Comparison of ENCODE assay signal across 9 cellular contexts in genomic region chr7:104552102-104552501, GRCh38.
DNase-seq lines count a peak whose midpoint lies in the region; ATAC-seq, FAIRE-seq and TF ChIP-seq lines count a peak whose summit lies in the region.
"Had no signal": no experiment of that assay in that cellular context is flagged by ENCODE, and none has a peak within 500 bp of the region (broad histone marks: within the 10 kb centered on the region; RNA-seq: fewer than 3 reads in every experiment).

No MANE protein-coding gene starts in this region.

- 4% methylated on average over 4 of the region's 4 CpGs for WGBS in GM12878 (ENCODE audit: insufficient coverage, insufficient replicate concordance, low lambda C conversion rate, missing lambda C conversion rate)
- WGBS in lung, 2 donors: 5 to 10% methylated on average over 4 of the region's 4 CpGs

- ATAC-seq in GM12878 (0 out of 3 replicates have a peak, but pooled peaks have one; percentile 45), lung (ENCODE audit: insufficient read depth, low FRiP score) (no peak), GM18907 (IDR thresholded peaks at IDR 0.05; ENCODE audit: unreplicated experiment) (no peak), GM21619 (IDR thresholded peaks at IDR 0.05; ENCODE audit: unreplicated experiment) (no peak), HG03097 (IDR thresholded peaks at IDR 0.05; ENCODE audit: low FRiP score, unreplicated experiment) (no peak)

- H3K27me3 ChIP-seq in GM12878 (replicated peaks in 1 of 2; ENCODE audit: control insufficient read depth in 2 of 2, insufficient read depth in 2 of 2, low read length in 1 of 2): no peaks in the 10 kb centered on the region
- H3K27me3 ChIP-seq in lung (ENCODE audit: control insufficient read depth, insufficient read depth): no peaks in the 10 kb centered on the region

- H3K27ac Mint-ChIP-seq in activated T-helper 1 cell treated with anti-CD3 and anti-CD28 coated beads, Interleukin-12 subunit alpha, Interleukin-12 subunit beta, Interleukin-2, Interleukin-4 antibody, amounts not matched to agents 30 ng/mL and 10 ng/mL and 1 ng/mL, durations not matched to agents 14 hours and 24 hours and 36 hours: no peak overlapping the region

- H3K9me3 ChIP-seq in GM12878 (replicated peaks; ENCODE audit: control insufficient read depth, insufficient read depth, low read length): no peaks in the 10 kb centered on the region
- H3K9me3 ChIP-seq in lung (ENCODE audit: control insufficient read depth in 2 of 2, insufficient read depth in 1 of 2, low read length in 1 of 2): no peaks in the 10 kb centered on the region
- H3K9me3 ChIP-seq: HAP-1 had no signal

- in situ Hi-C loops in GM12878 (cut with MboI): no loop called here

- TF ChIP-seq CTCF in GM12878 (IDR thresholded peaks at IDR 0.05 in 2 of 3, conservative IDR thresholded peaks at IDR 0.05 in 1 of 3; ENCODE audit: control insufficient read depth in 2 of 3, extremely low read depth in 1 of 3, insufficient read depth in 1 of 3, low read depth in 3 of 3, low read length in 3 of 3) (no peak), lung (IDR thresholded peaks at IDR 0.05; ENCODE audit: control extremely low read depth, extremely low read depth) (no peak)

- H3K4me1 ChIP-seq in GM12878 (ENCODE audit: control insufficient read depth, insufficient read depth, low read length) (no peaks in the 10 kb centered on the region), lung (ENCODE audit: control insufficient read depth in 2 of 2, insufficient read depth in 2 of 2, low read length in 2 of 2) (no peaks in the 10 kb centered on the region)
- H3K4me1 ChIP-seq: HAP-1 had no signal

- H3K79me2 ChIP-seq in GM12878 (ENCODE audit: control insufficient read depth, insufficient read depth, low read length): no peaks in the 10 kb centered on the region

- H3K4me3 ChIP-seq in GM12878 (no peak overlapping the region), lung (no peak overlapping the region)
- H3K4me3 ChIP-seq: HAP-1 had no signal

- H2AFZ ChIP-seq in GM12878 (ENCODE audit: control insufficient read depth, low read depth, low read length): no peak overlapping the region

- CTCF ChIA-PET in GM12878 (lab: Yijun Ruan, JAX): no interaction called here

- DNase-seq in GM03348 (ENCODE audit: low spot score) (peak; percentile 8), GM12878 (ENCODE audit: low read depth, low spot score) (no peak), lung (ENCODE audit: low spot score) (peak; percentile 38)
- no peak for DNase-seq in activated T-helper 1 cell treated with anti-CD3 and anti-CD28 coated beads, Interleukin-12 subunit alpha, Interleukin-12 subunit beta, Interleukin-2, Interleukin-4 antibody, amounts not matched to agents 30 ng/mL and 10 ng/mL and 1 ng/mL, durations not matched to agents 14 hours and 24 hours and 36 hours (ENCODE audit: low spot score)

- H3K4me3 Mint-ChIP-seq in activated T-helper 1 cell treated with anti-CD3 and anti-CD28 coated beads, Interleukin-12 subunit alpha, Interleukin-12 subunit beta, Interleukin-2, Interleukin-4 antibody, amounts not matched to agents 30 ng/mL and 10 ng/mL and 1 ng/mL, durations not matched to agents 14 hours and 24 hours and 36 hours: no peak overlapping the region

- BruUV-seq in GM12878 (replicated peaks; lab: Mats Ljungman, UMichigan): no TSS peak

- H3K36me3 ChIP-seq in GM12878 (ENCODE audit: control insufficient read depth in 2 of 2, insufficient read depth in 2 of 2, low read length in 1 of 2) (no peaks in the 10 kb centered on the region), lung (ENCODE audit: control insufficient read depth in 2 of 2, insufficient read depth in 2 of 2, low read length in 2 of 2) (no peaks in the 10 kb centered on the region)
- H3K36me3 ChIP-seq: HAP-1 had no signal

- no peak for TF ChIP-seq POLR2A in GM12878 (IDR thresholded peaks at IDR 0.05; ENCODE audit: low read depth, low read length)

- no peak overlapping the region for H3K9ac ChIP-seq in GM12878 (ENCODE audit: control insufficient read depth, insufficient read depth, low read length)

- intact Hi-C loops in GM12878 (cut with micrococcal nuclease; ENCODE audit: unreplicated experiment): no loop called here
- intact Hi-C loops in activated T-helper 1 cell treated with anti-CD3 and anti-CD28 coated beads, Interleukin-12 subunit alpha, Interleukin-12 subunit beta, Interleukin-2, Interleukin-4 antibody, amounts not matched to agents 30 ng/mL and 10 ng/mL and 1 ng/mL, durations not matched to agents 14 hours and 24 hours and 36 hours (cut with micrococcal nuclease): no loop called here

- SMC1A ChIA-PET in GM12878 (lab: Charles Lee; ENCODE audit: uncharacterized antibody, unreplicated experiment): no interaction called here

- no peaks in the 10 kb centered on the region for H3K36me3 Mint-ChIP-seq in activated T-helper 1 cell treated with anti-CD3 and anti-CD28 coated beads, Interleukin-12 subunit alpha, Interleukin-12 subunit beta, Interleukin-2, Interleukin-4 antibody, amounts not matched to agents 30 ng/mL and 10 ng/mL and 1 ng/mL, durations not matched to agents 14 hours and 24 hours and 36 hours (ENCODE audit: low read depth)

- H3K27me3 Mint-ChIP-seq in activated T-helper 1 cell treated with anti-CD3 and anti-CD28 coated beads, Interleukin-12 subunit alpha, Interleukin-12 subunit beta, Interleukin-2, Interleukin-4 antibody, amounts not matched to agents 30 ng/mL and 10 ng/mL and 1 ng/mL, durations not matched to agents 14 hours and 24 hours and 36 hours (ENCODE audit: insufficient read depth): no peaks in the 10 kb centered on the region

- H3K4me1 Mint-ChIP-seq in activated T-helper 1 cell treated with anti-CD3 and anti-CD28 coated beads, Interleukin-12 subunit alpha, Interleukin-12 subunit beta, Interleukin-2, Interleukin-4 antibody, amounts not matched to agents 30 ng/mL and 10 ng/mL and 1 ng/mL, durations not matched to agents 14 hours and 24 hours and 36 hours (ENCODE audit: low read depth): no peaks in the 10 kb centered on the region

- no peak overlapping the region for H3K27ac ChIP-seq in GM12878 (ENCODE audit: control insufficient read depth, insufficient read depth)
- no peak overlapping the region for H3K27ac ChIP-seq in lung (ENCODE audit: low read depth in 1 of 2, low read length in 1 of 2)

- H3K9me3 Mint-ChIP-seq in activated T-helper 1 cell treated with anti-CD3 and anti-CD28 coated beads, Interleukin-12 subunit alpha, Interleukin-12 subunit beta, Interleukin-2, Interleukin-4 antibody, amounts not matched to agents 30 ng/mL and 10 ng/mL and 1 ng/mL, durations not matched to agents 14 hours and 24 hours and 36 hours: peaks cover 6% of the 10 kb centered on the region

- POLR2A ChIA-PET in GM12878 (lab: Charles Lee): no interaction called here

- RAD21 ChIA-PET in GM12878 (lab: Charles Lee; ENCODE audit: unreplicated experiment): no interaction called here

- no peak overlapping the region for H3K4me2 ChIP-seq in GM12878 (ENCODE audit: control insufficient read depth, insufficient read depth)

- peak; percentile 84 for FAIRE-seq in GM12878 (lab: Jason Lieb, UNC)

- H4K20me1 ChIP-seq in GM12878 (ENCODE audit: control insufficient read depth, insufficient read depth): no peaks in the 10 kb centered on the region

- no peak for TF ChIP-seq EP300 in Ishikawa (IDR thresholded peaks at IDR 0.05; ENCODE audit: borderline replicate concordance)
- no peak for TF ChIP-seq EP300 in GM12878 (IDR thresholded peaks at IDR 0.05; ENCODE audit: borderline replicate concordance in 1 of 2, control insufficient read depth in 1 of 2, low read depth in 2 of 2, low read length in 2 of 2)

- TF ChIP-seq RAD21 in Ishikawa (IDR thresholded peaks at IDR 0.05; ENCODE audit: low read depth) (no peak), GM12878 (IDR thresholded peaks at IDR 0.05; ENCODE audit: insufficient read depth, low read depth, low read length) (no peak)

TF ChIP-seq in Ishikawa, 13 proteins besides CTCF, POLR2A, EP300 and RAD21 (continues in another document):
- no peak for TF ChIP-seq MAX (IDR thresholded peaks at IDR 0.05)
- TF ChIP-seq CREB1 (IDR thresholded peaks at IDR 0.05; ENCODE audit: low read depth): no peak
- no peak for TF ChIP-seq FOXM1 (IDR thresholded peaks at IDR 0.05; ENCODE audit: borderline replicate concordance, low read depth)
- no peak for TF ChIP-seq TCF12 (IDR thresholded peaks at IDR 0.05; ENCODE audit: low read depth)
- no peak for TF ChIP-seq NFIC (IDR thresholded peaks at IDR 0.05)
- no peak for TF ChIP-seq ZBTB7A (IDR thresholded peaks at IDR 0.05; ENCODE audit: low read depth)
- no peak for TF ChIP-seq CEBPB (IDR thresholded peaks at IDR 0.05)
- no peak for TF ChIP-seq YY1 (IDR thresholded peaks at IDR 0.05; ENCODE audit: low read depth)
- TF ChIP-seq USF1 (IDR thresholded peaks at IDR 0.05): no peak

TF ChIP-seq in GM12878, 131 proteins besides CTCF, POLR2A, EP300 and RAD21:
- TF ChIP-seq YBX1 (IDR thresholded peaks at IDR 0.05): no peak
- TF ChIP-seq REST (IDR thresholded peaks at IDR 0.05; ENCODE audit: low read depth, low read length): peak; percentile 95
- no peak for TF ChIP-seq BRCA1 (IDR thresholded peaks at IDR 0.05; ENCODE audit: low read depth, low read length)
TF ChIP-seq in GM12878: peak in this region for 1.

Comparison
In these comparisons a context has a peak if more than half of its experiments do, and no peak if none do; other contexts are left out.
1. DNase-seq: peak in GM03348 (single experiment) and lung (single experiment); none in GM12878 (single experiment) and activated T-helper 1 cell treated with anti-CD3 and anti-CD28 coated beads, Interleukin-12 subunit alpha, Interleukin-12 subunit beta, Interleukin-2, Interleukin-4 antibody, amounts not matched to agents 30 ng/mL and 10 ng/mL and 1 ng/mL, durations not matched to agents 14 hours and 24 hours and 36 hours (single experiment).